22 cellular contexts compared by ENCODE assay signal in the genomic region with DNA sequence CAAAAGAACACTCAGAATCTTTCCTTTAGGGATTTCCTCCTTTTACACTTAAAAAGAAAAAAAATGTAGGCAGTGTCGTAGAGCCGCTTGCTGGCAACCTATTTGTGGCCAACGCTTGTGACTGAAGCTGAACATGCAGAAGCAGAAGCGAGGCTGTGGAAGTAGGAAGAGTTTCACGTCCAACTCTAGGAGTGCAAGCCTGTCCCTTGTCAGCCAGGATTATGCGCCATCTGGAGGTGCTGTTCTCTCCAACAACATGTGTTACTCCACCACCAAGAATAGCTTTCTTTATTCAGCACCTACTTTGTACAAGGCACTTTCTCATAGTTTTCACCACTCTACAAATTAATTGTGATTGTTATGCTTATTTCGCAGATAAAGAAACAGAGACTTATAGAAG.
A peak's percentile ranks its signal among the peaks of the same experiment; 100 is the strongest.
DNase-seq lines count a peak whose midpoint lies in the region; ATAC-seq, FAIRE-seq and TF ChIP-seq lines count a peak whose summit lies in the region.
"Had no signal": no experiment of that assay in that cellular context is flagged by ENCODE, and none has a peak within 500 bp of the region (broad histone marks: within the 10 kb centered on the region; RNA-seq: fewer than 3 reads in every experiment).

No MANE protein-coding gene starts in this region.

- DNase-seq in HCT116 (ENCODE audit: low read depth, low spot score) (peak; percentile 7), OCI-LY7 (ENCODE audit: low spot score) (no peak), H1 (ENCODE audit: low read depth in 1 of 2, low spot score in 2 of 2) (no peak), cerebellum (ENCODE audit: low spot score) (no peak)
- DNase-seq in stimulated activated naive B cell treated with anti-CD40 and anti-IgM and Interleukin-4, amounts not matched to agents 10 μg/mL and 1 μg/mL and 100 μg/mL, for 72 hours: no peak
- no peak for DNase-seq in stimulated activated naive CD4-positive, alpha-beta T cell treated with Interleukin-2 at 50 U/mL for 16 hours (lab: John Stamatoyannopoulos, UW)
- DNase-seq: ACHN; activated T-cell treated with anti-CD3 and anti-CD28 coated beads, Interleukin-2, amount 50 U/mL, for 1 hour; body of pancreas; CD8-positive, alpha-beta memory T cell; dermis blood vessel endothelial cell; GF-D8; heart left ventricle; NCI-H1694 treated with DMSO at 0.1 percent for 48 hours; NCI-H446 treated with DMSO at 0.1 percent for 48 hours; retina; stimulated activated CD4-positive, alpha-beta T cell treated with anti-CD3 and anti-CD28 coated beads, Interleukin-15, amount 100 ng/mL, for 24 hours had no signal

- H3K4ac ChIP-seq in H1 (replicated peaks; ENCODE audit: insufficient read length, low read depth, low read length): no peak overlapping the region

- H3K4me2 ChIP-seq in HCT116 (ENCODE audit: low read length) (no peak overlapping the region), OCI-LY7 (ENCODE audit: low read length) (no peak overlapping the region), H1 (ENCODE audit: insufficient read depth in 1 of 2, low read depth in 2 of 2, low read length in 2 of 2) (no peak overlapping the region)

- H3K23ac ChIP-seq in H1 (ENCODE audit: insufficient read length): no peak overlapping the region

- H3K27ac ChIP-seq in 22Rv1 (no peak overlapping the region), HCT116 (ENCODE audit: low read depth, low read length) (no peak overlapping the region), OCI-LY7 (ENCODE audit: low read depth, low read length, poor library complexity, severe bottlenecking) (no peak overlapping the region), H1 (ENCODE audit: low read depth, low read length) (no peak overlapping the region)
- H3K27ac ChIP-seq: body of pancreas, heart left ventricle had no signal

- no peak overlapping the region for H4K91ac ChIP-seq in H1 (replicated peaks; ENCODE audit: insufficient read length, low read length)

- RAD21 ChIA-PET in HCT116 (lab: Charles Lee; ENCODE audit: low non-redundant PET in 1 of 2, low total read pairs in 2 of 2, uncharacterized antibody in 2 of 2, unreplicated experiment in 2 of 2): interaction anchor here in 1 of 2 experiments (0.8 kb wide), 1 partner anchor 39 kb away, joined by 3 read pairs; no protein-coding TSS in a partner anchor

- TF ChIP-seq POLR2A in HCT116 (IDR thresholded peaks at IDR 0.05; ENCODE audit: borderline replicate concordance, extremely low read depth, insufficient read depth, insufficient read length) (no peak), H1 (IDR thresholded peaks at IDR 0.05; ENCODE audit: control extremely low read depth in 1 of 2, low read depth in 2 of 2, low read length in 2 of 2) (no peak)

- H3K9me2 ChIP-seq in HCT116 (ENCODE audit: insufficient read depth): no peaks in the 10 kb centered on the region
- H3K9me2 ChIP-seq in OCI-LY7 (ENCODE audit: insufficient read depth, low read length): no peaks in the 10 kb centered on the region

- H3K56ac ChIP-seq in H1 (replicated peaks; ENCODE audit: insufficient read length, low read depth, low read length): no peak overlapping the region

- H3K27me3 ChIP-seq in HCT116 (ENCODE audit: insufficient read depth, low read length): no peaks in the 10 kb centered on the region; the same call in 1 of the 2 replicates
- peaks cover 0 to 1% (median 0%) of the 10 kb centered on the region in 4 experiments; a peak in 1 of 7 replicates for H3K27me3 ChIP-seq in H1 (replicated peaks in 1 of 4; ENCODE audit: control insufficient read depth in 3 of 4, extremely low read depth in 1 of 4, insufficient read depth in 3 of 4, low read length in 3 of 4)
- H3K27me3 ChIP-seq: body of pancreas, heart left ventricle had no signal

- H3K27ac Mint-ChIP-seq in stimulated activated naive B cell treated with anti-CD40 and anti-IgM and Interleukin-4, amounts not matched to agents 10 μg/mL and 1 μg/mL and 100 μg/mL, for 72 hours: no peak overlapping the region
- H3K27ac Mint-ChIP-seq: activated naive CD4-positive, alpha-beta T cell treated with anti-CD3 and anti-CD28 coated beads, Interleukin-2, amount 50 U/mL, for 72 hours; CD8-positive, alpha-beta memory T cell; T-helper 2 cell treated with Interferon-gamma antibody and Interleukin-4, amounts not matched to agents 5 μg/mL and 100 μg/mL, for 36 hours had no signal

- H3K23me2 ChIP-seq in H1 (ENCODE audit: low read depth, low read length): no peaks in the 10 kb centered on the region

- H3K9me3 ChIP-seq in HCT116 (ENCODE audit: control insufficient read depth in 1 of 2, insufficient read depth in 1 of 2, low read depth in 1 of 2, low read length in 2 of 2) (no peaks in the 10 kb centered on the region), OCI-LY7 (ENCODE audit: low read length) (no peaks in the 10 kb centered on the region), H1 (ENCODE audit: insufficient read depth in 2 of 2, low read depth in 1 of 2, low read length in 1 of 2) (no peaks in the 10 kb centered on the region)
- H3K9me3 ChIP-seq: body of pancreas, heart left ventricle had no signal

- H3K18ac ChIP-seq in H1 (ENCODE audit: extremely low read depth, low read length): no peak overlapping the region

- H3K9ac ChIP-seq in HCT116 (ENCODE audit: low read length) (no peak overlapping the region), H1 (replicated peaks in 1 of 4; ENCODE audit: extremely low read depth in 1 of 4, low read depth in 3 of 4, low read length in 3 of 4) (no peak overlapping the region)

- no peak overlapping the region for H2BK5ac ChIP-seq in H1 (ENCODE audit: low read depth, low read length)

- CTCF ChIA-PET in HCT116 (lab: Charles Lee) (interaction anchor here (1.0 kb wide), 1 partner anchor 23 kb away, joined by 5 read pairs; no protein-coding TSS in a partner anchor), OCI-LY7 (lab: Charles Lee; ENCODE audit: unreplicated experiment) (no interaction called here), H1 (lab: Charles Lee; ENCODE audit: partially characterized antibody) (interaction anchor here (0.6 to 4.2 kb wide), 20 partner anchors 9 to 1197 kb away, joined by 3 to 18 read pairs (median 3); no protein-coding TSS in a partner anchor)

- no peak overlapping the region for H2BK12ac ChIP-seq in H1 (ENCODE audit: low read depth, low read length)

- POLR2A ChIA-PET in HCT116 (lab: Charles Lee): no interaction called here
- POLR2A ChIA-PET in OCI-LY7 (lab: Charles Lee): no interaction called here
- POLR2A ChIA-PET in H1 (lab: Charles Lee; ENCODE audit: partially characterized antibody): interaction anchor here (1.0 kb wide), 1 partner anchor 178 kb away, joined by 3 read pairs; no protein-coding TSS in a partner anchor

- H4K20me1 ChIP-seq in HCT116 (ENCODE audit: insufficient read depth) (no peaks in the 10 kb centered on the region), OCI-LY7 (ENCODE audit: insufficient read depth, low read length) (no peaks in the 10 kb centered on the region), H1 (replicated peaks in 1 of 2; ENCODE audit: control insufficient read depth in 1 of 2, insufficient read depth in 2 of 2, low read length in 2 of 2) (no peaks in the 10 kb centered on the region)

- no peaks in the 10 kb centered on the region for H3K79me1 ChIP-seq in H1 (ENCODE audit: low read depth, low read length)

- H2BK15ac ChIP-seq in H1 (ENCODE audit: low read length): no peak overlapping the region

- H3K4me3 ChIP-seq in HCT116 (replicated peaks in 1 of 2; ENCODE audit: low read depth in 1 of 2, low read length in 2 of 2): no peak overlapping the region
- no peak overlapping the region for H3K4me3 ChIP-seq in OCI-LY7 (ENCODE audit: low read depth, low read length, poor library complexity, severe bottlenecking)
- H3K4me3 ChIP-seq in H1 (ENCODE audit: extremely low read depth in 1 of 4, insufficient read depth in 2 of 4, low read depth in 3 of 4, low read length in 4 of 4): no peak overlapping the region
- H3K4me3 ChIP-seq: body of pancreas, heart left ventricle had no signal

- TF ChIP-seq RAD21 in HCT116 (IDR thresholded peaks at IDR 0.05; ENCODE audit: low read depth): no peak
- no peak; a peak in 1 of 4 replicates for TF ChIP-seq RAD21 in H1 (IDR thresholded peaks at IDR 0.05 in 1 of 2, conservative IDR thresholded peaks at IDR 0.05 in 1 of 2; ENCODE audit: low read depth in 2 of 2, low read length in 2 of 2)

- H2BK120ac ChIP-seq in H1 (replicated peaks; ENCODE audit: low read depth, low read length): no peak overlapping the region

- TF ChIP-seq EP300 in H1 (IDR thresholded peaks at IDR 0.05; ENCODE audit: borderline replicate concordance in 1 of 2, low read depth in 2 of 2, low read length in 2 of 2): no peak

- H3K9me3 Mint-ChIP-seq in stimulated activated naive B cell treated with anti-CD40 and anti-IgM and Interleukin-4, amounts not matched to agents 10 μg/mL and 1 μg/mL and 100 μg/mL, for 72 hours: no peaks in the 10 kb centered on the region
- H3K9me3 Mint-ChIP-seq: activated naive CD4-positive, alpha-beta T cell treated with anti-CD3 and anti-CD28 coated beads, Interleukin-2, amount 50 U/mL, for 72 hours; CD8-positive, alpha-beta memory T cell; T-helper 2 cell treated with Interferon-gamma antibody and Interleukin-4, amounts not matched to agents 5 μg/mL and 100 μg/mL, for 36 hours had no signal

- H3K14ac ChIP-seq in H1 (ENCODE audit: insufficient read length): no peak overlapping the region

- no TSS peak for BruUV-seq in HCT116 (replicated peaks; lab: Mats Ljungman, UMichigan)
- BruUV-seq in OCI-LY7 (replicated peaks; lab: Mats Ljungman, UMichigan): no TSS peak

- intact Hi-C loops in HCT116 (cut with micrococcal nuclease) (no loop called here), OCI-LY7 (cut with micrococcal nuclease; ENCODE audit: unreplicated experiment) (no loop called here)

- peaks cover 0 to 3% of the 10 kb centered on the region in 2 donors for H3K27me3 Mint-ChIP-seq in stimulated activated naive B cell treated with anti-CD40 and anti-IgM and Interleukin-4, amounts not matched to agents 10 μg/mL and 1 μg/mL and 100 μg/mL, for 72 hours

- H3K79me2 ChIP-seq in HCT116 (ENCODE audit: insufficient read depth, low read length): no peaks in the 10 kb centered on the region
- H3K79me2 ChIP-seq in OCI-LY7 (ENCODE audit: insufficient read depth, low read depth, low read length): no peaks in the 10 kb centered on the region
- H3K79me2 ChIP-seq in H1 (ENCODE audit: control insufficient read depth in 1 of 2, insufficient read depth in 2 of 2, low read length in 2 of 2): no peaks in the 10 kb centered on the region

- H3K4me3 Mint-ChIP-seq in stimulated activated naive B cell treated with anti-CD40 and anti-IgM and Interleukin-4, amounts not matched to agents 10 μg/mL and 1 μg/mL and 100 μg/mL, for 72 hours: no peak overlapping the region
- H3K4me3 Mint-ChIP-seq: CD8-positive, alpha-beta memory T cell; T-helper 2 cell treated with Interferon-gamma antibody and Interleukin-4, amounts not matched to agents 5 μg/mL and 100 μg/mL, for 36 hours had no signal

- H3K36me3 Mint-ChIP-seq in stimulated activated naive B cell treated with anti-CD40 and anti-IgM and Interleukin-4, amounts not matched to agents 10 μg/mL and 1 μg/mL and 100 μg/mL, for 72 hours: no peaks in the 10 kb centered on the region
- H3K36me3 Mint-ChIP-seq: activated naive CD4-positive, alpha-beta T cell treated with anti-CD3 and anti-CD28 coated beads, Interleukin-2, amount 50 U/mL, for 72 hours; CD8-positive, alpha-beta memory T cell had no signal

- no peaks in the 10 kb centered on the region for H3K36me3 ChIP-seq in HCT116 (ENCODE audit: control insufficient read depth in 1 of 2, insufficient read depth in 2 of 2, low read length in 2 of 2)
- H3K36me3 ChIP-seq in OCI-LY7 (ENCODE audit: insufficient read depth, low read length): no peaks in the 10 kb centered on the region
- no peaks in the 10 kb centered on the region for H3K36me3 ChIP-seq in H1 (ENCODE audit: control insufficient read depth in 2 of 4, insufficient read depth in 4 of 4, low read length in 3 of 4)
- H3K36me3 ChIP-seq: heart left ventricle had no signal

- 84% methylated on average over 7 of the region's 7 CpGs; no CpG with 5 or more reads in 1 of the 2 experiments for WGBS in H1 (ENCODE audit: extremely low coverage in 1 of 2, insufficient coverage in 1 of 2, insufficient read length in 1 of 2, insufficient replicate concordance in 2 of 2, low coverage in 1 of 2, low lambda C conversion rate in 2 of 2, missing lambda C conversion rate in 1 of 2), 2 experiments

- TF ChIP-seq CTCF in 22Rv1 (IDR thresholded peaks at IDR 0.05) (peak; percentile 16; the same call in 1 of the 2 replicates), HCT116 (IDR thresholded peaks at IDR 0.05 in 2 of 3, conservative IDR thresholded peaks at IDR 0.05 in 1 of 3; ENCODE audit: borderline replicate concordance in 1 of 3, insufficient read depth in 1 of 3, low read depth in 2 of 3, low read length in 2 of 3) (peak in 1 of 3 experiments; percentile 19; a peak in 1 of 6 replicates), OCI-LY7 (conservative IDR thresholded peaks at IDR 0.05; ENCODE audit: low read length) (0 out of 2 replicates have a peak, but pooled peaks have one; percentile 17), H1 (IDR thresholded peaks at IDR 0.05; ENCODE audit: control extremely low read depth in 1 of 3, insufficient read depth in 1 of 3, low read depth in 1 of 3, low read length in 3 of 3) (peak in 2 of 3 experiments; percentile 17 to 30; a peak in 2 of 4 replicates)

- FAIRE-seq in H1 (lab: Jason Lieb, UNC): no peak
- FAIRE-seq: urothelium cell line had no signal

- no peak overlapping the region for H2AK5ac ChIP-seq in H1 (ENCODE audit: low read depth, low read length)

- H2AFZ ChIP-seq in HCT116 (ENCODE audit: low read depth, low read length, poor library complexity, severe bottlenecking) (no peak overlapping the region), OCI-LY7 (ENCODE audit: low read length) (no peak overlapping the region), H1 (ENCODE audit: low read length) (no peak overlapping the region)

- H4K8ac ChIP-seq in H1 (ENCODE audit: extremely low read depth, insufficient read depth, low read length): no peak overlapping the region

- H2BK20ac ChIP-seq in H1 (ENCODE audit: low read length): no peak overlapping the region

- H4K5ac ChIP-seq in H1 (ENCODE audit: insufficient read length, low read depth, low read length): no peak overlapping the region

- H3K4me1 ChIP-seq in HCT116 (ENCODE audit: control insufficient read depth in 1 of 2, insufficient read depth in 2 of 2, low read length in 2 of 2) (no peaks in the 10 kb centered on the region), OCI-LY7 (ENCODE audit: insufficient read depth, low read length, poor library complexity, severe bottlenecking) (no peaks in the 10 kb centered on the region), H1 (replicated peaks in 1 of 4; ENCODE audit: control insufficient read depth in 3 of 4, insufficient read depth in 4 of 4, low read length in 3 of 4) (peaks cover 4 to 9% (median 7%) of the 10 kb centered on the region in 4 experiments)
- H3K4me1 ChIP-seq: body of pancreas had no signal

- ATAC-seq in HCT116 (peak; percentile 63; the same call in 1 of the 2 replicates), GM18907 (IDR thresholded peaks at IDR 0.05; ENCODE audit: unreplicated experiment) (no peak)
- no peak for ATAC-seq in stimulated activated naive B cell treated with anti-CD40 and anti-IgM and Interleukin-4, amounts not matched to agents 10 μg/mL and 1 μg/mL and 100 μg/mL, for 72 hours (replicated peaks)
- ATAC-seq: activated naive CD4-positive, alpha-beta T cell treated with anti-CD3 and anti-CD28 coated beads, Interleukin-2, amount 50 U/mL, for 72 hours; body of pancreas; heart left ventricle had no signal

- no peaks in the 10 kb centered on the region for H3K4me1 Mint-ChIP-seq in stimulated activated naive B cell treated with anti-CD40 and anti-IgM and Interleukin-4, amounts not matched to agents 10 μg/mL and 1 μg/mL and 100 μg/mL, for 72 hours
- H3K4me1 Mint-ChIP-seq: CD8-positive, alpha-beta memory T cell had no signal
